ENCODE assay signal across 7 cellular contexts in genomic region chr10:68828083-68828601, GRCh38. TPM values are rescaled to one million over a fixed set of nuclear protein-coding genes. Genes with fewer than 3 reads are reported as not detected.
DNase-seq lines count a peak whose midpoint lies in the region; ATAC-seq and TF ChIP-seq lines count a peak whose summit lies in the region.
"Not testable (repeated sequence)": the region's sequence is repeated elsewhere in the genome, so short reads cannot be mapped to it uniquely, and the experiment has no call there.

No MANE protein-coding gene starts in this region.

- peak overlapping the region; percentile 32 for H3K4me3 Mint-ChIP-seq in activated CD8-positive, alpha-beta memory T cell treated with anti-CD3 and anti-CD28 coated beads, Interleukin-2, amount 10 ng/mL, durations not matched to agents 7 days and 5 days
- H3K4me3 Mint-ChIP-seq in dendritic cell treated with granulocyte-macrophage colony-stimulating factor and Interleukin-4, amounts not matched to agents 40 ng/mL and 50 ng/mL, for 4 days = peak overlapping the region; percentile 23

- not testable (repeated sequence) for H3K27ac ChIP-seq in rectal smooth muscle tissue (ENCODE audit: low read depth, low read length)

- not testable (repeated sequence) for H3K9me3 Mint-ChIP-seq in activated CD8-positive, alpha-beta memory T cell treated with anti-CD3 and anti-CD28 coated beads, Interleukin-2, amount 10 ng/mL, durations not matched to agents 7 days and 5 days (ENCODE audit: low read depth); dendritic cell treated with granulocyte-macrophage colony-stimulating factor and Interleukin-4, amounts not matched to agents 40 ng/mL and 50 ng/mL, for 4 days

- intact Hi-C loops in dendritic cell treated with granulocyte-macrophage colony-stimulating factor and Interleukin-4, amounts not matched to agents 40 ng/mL and 50 ng/mL, for 4 days (cut with micrococcal nuclease) = not testable (repeated sequence)

- not testable (repeated sequence) for H3K27ac Mint-ChIP-seq in activated CD8-positive, alpha-beta memory T cell treated with anti-CD3 and anti-CD28 coated beads, Interleukin-2, amount 10 ng/mL, durations not matched to agents 7 days and 5 days; dendritic cell treated with granulocyte-macrophage colony-stimulating factor and Interleukin-4, amounts not matched to agents 40 ng/mL and 50 ng/mL, for 4 days

- DNase-seq in NCI-H510A treated with DMSO at 0.1 percent for 48 hours (lab: John Stamatoyannopoulos, UW) (peak; percentile 25), islet precursor cell (peak; percentile 61)
- not testable (repeated sequence) for DNase-seq in activated CD8-positive, alpha-beta memory T cell treated with anti-CD3 and anti-CD28 coated beads, Interleukin-2, amount 10 ng/mL, durations not matched to agents 7 days and 5 days

- not testable (repeated sequence) for H3K9ac ChIP-seq in rectal smooth muscle tissue (ENCODE audit: low read length)

- peak overlapping the region; percentile 57 for H3K4me3 ChIP-seq in rectal smooth muscle tissue (ENCODE audit: low read length)

- ATAC-seq in GM18505 (IDR thresholded peaks at IDR 0.05; ENCODE audit: unreplicated experiment) (peak; percentile 35), HG02759 (IDR thresholded peaks at IDR 0.05; ENCODE audit: unreplicated experiment) (peak; percentile 52)
- ATAC-seq in activated CD8-positive, alpha-beta memory T cell treated with anti-CD3 and anti-CD28 coated beads, Interleukin-2, amount 10 ng/mL, durations not matched to agents 7 days and 5 days = peak; percentile 60

- H3K27me3 Mint-ChIP-seq in activated CD8-positive, alpha-beta memory T cell treated with anti-CD3 and anti-CD28 coated beads, Interleukin-2, amount 10 ng/mL, durations not matched to agents 7 days and 5 days = peaks cover 18% of the 10 kb centered on the region
- peaks cover 40% of the 10 kb centered on the region for H3K27me3 Mint-ChIP-seq in dendritic cell treated with granulocyte-macrophage colony-stimulating factor and Interleukin-4, amounts not matched to agents 40 ng/mL and 50 ng/mL, for 4 days

- not testable (repeated sequence) for H3K27me3 ChIP-seq in rectal smooth muscle tissue (ENCODE audit: control insufficient read depth, insufficient read depth, low read length)

- TF ChIP-seq POLR2A in GM18505 (IDR thresholded peaks at IDR 0.05; ENCODE audit: borderline replicate concordance, extremely low read depth, insufficient read depth, insufficient read length) = not testable (repeated sequence)

- not testable (repeated sequence) for H3K36me3 Mint-ChIP-seq in activated CD8-positive, alpha-beta memory T cell treated with anti-CD3 and anti-CD28 coated beads, Interleukin-2, amount 10 ng/mL, durations not matched to agents 7 days and 5 days; dendritic cell treated with granulocyte-macrophage colony-stimulating factor and Interleukin-4, amounts not matched to agents 40 ng/mL and 50 ng/mL, for 4 days (ENCODE audit: low read depth)

- not testable (repeated sequence) for H3K36me3 ChIP-seq in rectal smooth muscle tissue (ENCODE audit: control insufficient read depth, insufficient read depth, low read length)

- CTCF ChIA-PET in activated CD8-positive, alpha-beta memory T cell treated with anti-CD3 and anti-CD28 coated beads, Interleukin-2, amount 10 ng/mL, durations not matched to agents 7 days and 5 days (lab: Charles Lee) = interaction anchor here (0.6 to 1.9 kb wide), 5 partner anchors 8 to 128 kb away, joined by 3 to 5 read pairs (median 3); partner anchors contain the start of gene DDX21

- H3K4me1 Mint-ChIP-seq in activated CD8-positive, alpha-beta memory T cell treated with anti-CD3 and anti-CD28 coated beads, Interleukin-2, amount 10 ng/mL, durations not matched to agents 7 days and 5 days = peaks cover 11% of the 10 kb centered on the region
- H3K4me1 Mint-ChIP-seq in dendritic cell treated with granulocyte-macrophage colony-stimulating factor and Interleukin-4, amounts not matched to agents 40 ng/mL and 50 ng/mL, for 4 days (ENCODE audit: low read depth) = not testable (repeated sequence)

- not testable (repeated sequence) for H3K4me1 ChIP-seq in rectal smooth muscle tissue (ENCODE audit: control insufficient read depth, insufficient read depth, low read length)

RNA-seq across cellular contexts. Expression of gene STOX1, which starts 0.8 kb away (rescaled TPM):
- total RNA-seq in activated CD8-positive, alpha-beta memory T cell treated with anti-CD3 and anti-CD28 coated beads, Interleukin-2, amount 10 ng/mL, durations not matched to agents 7 days and 5 days = under 1 TPM; 0.29 to 0.33 TPM
